8 cellular contexts compared by ENCODE assay signal in genomic region chr9:127503947-127504886, GRCh38. TPM values are rescaled to one million over a fixed set of nuclear protein-coding genes. Genes with fewer than 3 reads are reported as not detected.
DNase-seq lines count a peak whose midpoint lies in the region; ATAC-seq and TF ChIP-seq lines count a peak whose summit lies in the region.

No MANE protein-coding gene starts in this region.

- no peak overlapping the region for H3K4me3 Mint-ChIP-seq in activated CD4-positive, alpha-beta memory T cell treated with anti-CD3 and anti-CD28 coated beads, Interleukin-2, amount 10 ng/mL, durations not matched to agents 7 days and 5 days
- no peak overlapping the region for H3K4me3 Mint-ChIP-seq in memory B cell

- CTCF ChIA-PET in BJ (lab: Yijun Ruan, JAX), result interaction anchor here (0.6 to 2.7 kb wide), 21 partner anchors 11 to 281 kb away, joined by 3 to 21 read pairs (median 5); partner anchors contain the start of genes CDK9 and TOR2A
- CTCF ChIA-PET in activated CD4-positive, alpha-beta memory T cell treated with anti-CD3 and anti-CD28 coated beads, Interleukin-2, amount 10 ng/mL, durations not matched to agents 7 days and 5 days (lab: Charles Lee), result interaction anchor here (0.5 to 3.0 kb wide), 14 partner anchors 9 to 231 kb away, joined by 3 to 19 read pairs (median 4); partner anchors contain the start of gene TOR2A

- H3K27ac Mint-ChIP-seq in activated CD4-positive, alpha-beta memory T cell treated with anti-CD3 and anti-CD28 coated beads, Interleukin-2, amount 10 ng/mL, durations not matched to agents 7 days and 5 days, result peak overlapping the region; percentile 68
- H3K27ac Mint-ChIP-seq in memory B cell, result no peak overlapping the region

- no peaks in the 10 kb centered on the region for H3K9me3 Mint-ChIP-seq in activated CD4-positive, alpha-beta memory T cell treated with anti-CD3 and anti-CD28 coated beads, Interleukin-2, amount 10 ng/mL, durations not matched to agents 7 days and 5 days
- H3K9me3 Mint-ChIP-seq in memory B cell, result no peaks in the 10 kb centered on the region

- peaks cover 8% of the 10 kb centered on the region for H3K36me3 Mint-ChIP-seq in activated CD4-positive, alpha-beta memory T cell treated with anti-CD3 and anti-CD28 coated beads, Interleukin-2, amount 10 ng/mL, durations not matched to agents 7 days and 5 days (ENCODE audit: low read depth)
- peaks cover 4% of the 10 kb centered on the region for H3K36me3 Mint-ChIP-seq in memory B cell

- no peaks in the 10 kb centered on the region for H3K27me3 Mint-ChIP-seq in activated CD4-positive, alpha-beta memory T cell treated with anti-CD3 and anti-CD28 coated beads, Interleukin-2, amount 10 ng/mL, durations not matched to agents 7 days and 5 days
- no peaks in the 10 kb centered on the region for H3K27me3 Mint-ChIP-seq in memory B cell

- TF ChIP-seq CTCF in BJ (IDR thresholded peaks at IDR 0.05; ENCODE audit: insufficient read depth, low read depth, low read length), result peak; percentile 90

- no peaks in the 10 kb centered on the region for H3K4me1 Mint-ChIP-seq in activated CD4-positive, alpha-beta memory T cell treated with anti-CD3 and anti-CD28 coated beads, Interleukin-2, amount 10 ng/mL, durations not matched to agents 7 days and 5 days
- H3K4me1 Mint-ChIP-seq in memory B cell, result peaks cover 3% of the 10 kb centered on the region

- DNase-seq in BJ (ENCODE audit: low read depth) (no peak), NCI-H748 treated with DMSO at 0.1 percent for 48 hours (lab: John Stamatoyannopoulos, UW) (peak; percentile 61), memory B cell (ENCODE audit: low spot score in 2 of 2) (peak; percentile 73 to 77)
- DNase-seq in activated CD4-positive, alpha-beta memory T cell treated with anti-CD3 and anti-CD28 coated beads, Interleukin-2, amount 10 ng/mL, durations not matched to agents 7 days and 5 days, result peak; percentile 85
- peak; percentile 74 for DNase-seq in effector CD4-positive, alpha-beta T cell
- peak; percentile 52 for DNase-seq in stimulated activated CD8-positive, alpha-beta memory T cell treated with anti-CD3 and anti-CD28 coated beads, Interleukin-12 subunit alpha, Interleukin-12 subunit beta, amount 100 ng/mL, for 24 hours (ENCODE audit: extremely low read depth)

- POLR2A ChIA-PET in BJ (lab: Charles Lee), result no interaction called here
- POLR2A ChIA-PET in activated CD4-positive, alpha-beta memory T cell treated with anti-CD3 and anti-CD28 coated beads, Interleukin-2, amount 10 ng/mL, durations not matched to agents 7 days and 5 days (lab: Charles Lee), result interaction anchor here (1.3 to 2.0 kb wide), 3 partner anchors 66 to 231 kb away, joined by 3 to 6 read pairs (median 4); partner anchors contain the start of gene TOR2A

- H3K36me3 ChIP-seq in BJ (ENCODE audit: control insufficient read depth, insufficient read depth, low read length), result peaks cover 69% of the 10 kb centered on the region

- no peaks in the 10 kb centered on the region for H3K27me3 ChIP-seq in BJ (ENCODE audit: control insufficient read depth, insufficient read depth, low read length)

- ATAC-seq in HG02623 (IDR thresholded peaks at IDR 0.05; ENCODE audit: unreplicated experiment) (peak; percentile 40), memory B cell (ENCODE audit: low read depth) (peak; percentile 92), HG03457 (IDR thresholded peaks at IDR 0.05; ENCODE audit: unreplicated experiment) (no peak)

- no peak overlapping the region for H3K4me3 ChIP-seq in BJ (ENCODE audit: low read depth, low read length)

RNA-seq across cellular contexts. Expression of gene LRSAM1, which starts 52.9 kb away (rescaled TPM):
- polyA plus RNA-seq in BJ (2011; rRNA removed), result 3.5 and 5.2 TPM in 2 replicates
- polyA minus RNA-seq in BJ (2011; rRNA and poly(A)+ RNA removed), result 4.5 and 4.6 TPM in 2 replicates
- 10 to 100 TPM; 25.4 to 26.9 TPM for total RNA-seq in activated CD4-positive, alpha-beta memory T cell treated with anti-CD3 and anti-CD28 coated beads, Interleukin-2, amount 10 ng/mL, durations not matched to agents 7 days and 5 days

RNA-seq across cellular contexts. Expression of gene RPL12, which starts 53.0 kb away (rescaled TPM):
- 2,343 and 2,359 TPM in 2 replicates for polyA plus RNA-seq in BJ (2011; rRNA removed)
- 989 and 1,794 TPM in 2 replicates for polyA minus RNA-seq in BJ (2011; rRNA and poly(A)+ RNA removed)
- total RNA-seq in activated CD4-positive, alpha-beta memory T cell treated with anti-CD3 and anti-CD28 coated beads, Interleukin-2, amount 10 ng/mL, durations not matched to agents 7 days and 5 days, result 1,000 to 10,000 TPM; 1,379 to 1,395 TPM
